Comparison of ENCODE assay signal across 8 cellular contexts in genomic region chr22:25403752-25404471, GRCh38.
DNase-seq lines count a peak whose midpoint lies in the region; ATAC-seq and FAIRE-seq lines count a peak whose summit lies in the region.

No MANE protein-coding gene starts in this region.

- H3K9me3 ChIP-seq in endocrine pancreas (ENCODE audit: control insufficient read depth, low read length) (no peaks in the 10 kb centered on the region), muscle layer of colon (ENCODE audit: low read length) (no peaks in the 10 kb centered on the region)

- peak overlapping the region; percentile 61 for H3K4me3 ChIP-seq in endocrine pancreas (ENCODE audit: control insufficient read depth, insufficient read depth, low read length)
- peak overlapping the region; percentile 46 to 72 for H3K4me3 ChIP-seq in muscle layer of colon (ENCODE audit: low read depth in 1 of 2, low read length in 2 of 2)

- H3K27me3 ChIP-seq in endocrine pancreas (ENCODE audit: control insufficient read depth, insufficient read depth, low read length) = no peaks in the 10 kb centered on the region
- H3K27me3 ChIP-seq in muscle layer of colon (ENCODE audit: control insufficient read depth in 1 of 2, insufficient read depth in 2 of 2, low read length in 2 of 2) = no peaks in the 10 kb centered on the region

- H3K27ac ChIP-seq in muscle layer of colon (ENCODE audit: low read depth, low read length) = peak overlapping the region; percentile 80

- H3K36me3 ChIP-seq in endocrine pancreas (ENCODE audit: control insufficient read depth, insufficient read depth, low read length) (no peaks in the 10 kb centered on the region), muscle layer of colon (ENCODE audit: insufficient read depth, low read length) (no peaks in the 10 kb centered on the region)

- ATAC-seq in GM18502 (IDR thresholded peaks at IDR 0.05; ENCODE audit: poor library complexity, unreplicated experiment) (no peak), HG03439 (IDR thresholded peaks at IDR 0.05; ENCODE audit: unreplicated experiment) (no peak)

- DNase-seq in AG08396 (ENCODE audit: low spot score) = peak; percentile 43
- no peak for DNase-seq in GM19239 (ENCODE audit: insufficient read length, low spot score)
- peak; percentile 78 for DNase-seq in RPMI7951 (ENCODE audit: low read depth)
- DNase-seq in cerebellar nuclear complex (lab: John Stamatoyannopoulos, UW) = no peak

- FAIRE-seq in GM19239 (lab: Jason Lieb, UNC) = peak; percentile 90

- H3K9ac ChIP-seq in endocrine pancreas (ENCODE audit: control insufficient read depth, insufficient read depth, low read length) = peak overlapping the region; percentile 41
- H3K9ac ChIP-seq in muscle layer of colon (ENCODE audit: low read length) = peak overlapping the region; percentile 21

- H3K4me1 ChIP-seq in endocrine pancreas (ENCODE audit: control insufficient read depth, insufficient read depth, low read length) (no peaks in the 10 kb centered on the region), muscle layer of colon (ENCODE audit: insufficient read depth, low read length) (peaks cover 43% of the 10 kb centered on the region)

Comparison
In these comparisons a context has a peak if more than half of its experiments do, and no peak if none do; other contexts are left out.
1. DNase-seq: peak in AG08396 (single experiment) and RPMI7951 (single experiment); none in GM19239 (single experiment) and cerebellar nuclear complex (0 of 2).